In the genomic region with DNA sequence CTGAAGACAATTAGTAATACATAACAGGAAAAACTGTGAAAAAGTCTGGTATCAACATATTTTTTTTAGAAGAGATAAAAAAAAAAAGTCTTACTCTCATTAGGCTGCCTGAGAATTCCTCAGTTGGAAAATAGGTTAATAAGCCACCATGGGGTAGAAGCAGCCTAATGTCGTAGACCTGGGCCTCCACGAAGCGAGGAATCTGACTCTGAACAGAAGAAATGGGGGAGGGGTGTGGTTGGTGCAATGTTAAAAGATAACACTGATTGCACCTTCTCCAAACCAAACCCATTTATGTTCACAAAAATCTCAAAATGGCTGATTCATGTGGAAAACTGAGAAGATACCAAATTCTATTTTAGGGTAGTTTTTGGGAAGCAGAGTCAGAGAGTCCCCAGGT, we compare ENCODE assay signal across 24 cellular contexts.
"Had no signal": no experiment of that assay in that cellular context is flagged by ENCODE, and none has a peak within 500 bp of the region (broad histone marks: within the 10 kb centered on the region; RNA-seq: fewer than 3 reads in every experiment).

No MANE protein-coding gene starts in this region.

- ATAC-seq: activated CD8-positive, alpha-beta memory T cell treated with anti-CD3 and anti-CD28 coated beads, Interleukin-2, amount 10 ng/mL, durations not matched to agents 7 days and 5 days; activated naive CD8-positive, alpha-beta T cell treated with anti-CD3 and anti-CD28 coated beads, Interleukin-2, amount 50 U/mL, for 24 hours had no signal

- H3K4me3 ChIP-seq: ascending aorta, PC-9 had no signal

- H3K27me3 Mint-ChIP-seq: activated B cell treated with CpG ODN at 0.5 μM for 24 hours; activated CD4-positive, alpha-beta T cell treated with anti-CD3 and anti-CD28 coated beads, Interleukin-2, amount 10 ng/mL, durations not matched to agents 24 days and 14 days; activated CD8-positive, alpha-beta memory T cell treated with anti-CD3 and anti-CD28 coated beads, Interleukin-2, amount 10 ng/mL, durations not matched to agents 7 days and 5 days; activated naive CD4-positive, alpha-beta T cell treated with anti-CD3 and anti-CD28 coated beads, Interleukin-2, amount 50 U/mL, for 24 hours; activated naive CD8-positive, alpha-beta T cell treated with anti-CD3 and anti-CD28 coated beads, Interleukin-2, amount 50 U/mL, for 24 hours; activated T-cell treated with anti-CD3 and anti-CD28 coated beads, Interleukin-2, amount 50 U/mL, for 24 hours; brain; central memory CD8-positive, alpha-beta T cell had no signal

- H3K9me3 Mint-ChIP-seq: activated B cell treated with CpG ODN at 0.5 μM for 24 hours; activated CD4-positive, alpha-beta T cell treated with anti-CD3 and anti-CD28 coated beads, Interleukin-2, amount 10 ng/mL, durations not matched to agents 24 days and 14 days; activated naive CD4-positive, alpha-beta T cell treated with anti-CD3 and anti-CD28 coated beads, Interleukin-2, amount 50 U/mL, for 24 hours; activated naive CD8-positive, alpha-beta T cell treated with anti-CD3 and anti-CD28 coated beads, Interleukin-2, amount 50 U/mL, for 24 hours; activated T-cell treated with anti-CD3 and anti-CD28 coated beads, Interleukin-2, amount 50 U/mL, for 24 hours; activated T-helper 1 cell treated with anti-CD3 and anti-CD28 coated beads, Interleukin-12 subunit alpha, Interleukin-12 subunit beta, Interleukin-2, Interleukin-4 antibody, amounts not matched to agents 30 ng/mL and 10 ng/mL and 1 ng/mL, durations not matched to agents 14 hours and 24 hours and 36 hours; central memory CD8-positive, alpha-beta T cell had no signal

- DNase-seq: activated B cell treated with CpG ODN at 0.5 μM for 24 hours; activated CD4-positive, alpha-beta T cell treated with anti-CD3 and anti-CD28 coated beads for 1 hour; activated CD4-positive, alpha-beta T cell treated with anti-CD3 and anti-CD28 coated beads, Interleukin-2, amount 10 ng/mL, durations not matched to agents 24 days and 14 days; activated CD4-positive, alpha-beta T cell treated with anti-CD3 and anti-CD28 coated beads, Interleukin-2, amount 50 U/mL, for 48 hours; activated CD8-positive, alpha-beta memory T cell treated with anti-CD3 and anti-CD28 coated beads, Interleukin-2, amount 10 ng/mL, durations not matched to agents 7 days and 5 days; activated effector memory CD4-positive, alpha-beta T cell treated with Interleukin-2 at 50 U/mL for 16 hours; activated naive CD4-positive, alpha-beta T cell; activated naive CD8-positive, alpha-beta T cell treated with anti-CD3 and anti-CD28 coated beads, Interleukin-2, amount 50 U/mL, for 24 hours; activated T-cell treated with anti-CD3 and anti-CD28 coated beads, Interleukin-2, amount 50 U/mL, for 24 hours; amniotic stem cell; Kasumi-1; NCI-H1105 treated with DMSO at 0.1 percent for 48 hours; NCI-H1436 treated with DMSO at 0.1 percent for 48 hours; NCI-H187; NCI-H2081; NCI-H524; PC-9; SIG-M5; T-helper 1 cell had no signal

- H3K36me3 ChIP-seq: ascending aorta had no signal

- H3K4me2 ChIP-seq: PC-9 had no signal

- H3K27ac ChIP-seq: ascending aorta, PC-9 had no signal

- H2AFZ ChIP-seq: PC-9 had no signal

- H3K27me3 ChIP-seq: ascending aorta had no signal

- H3K4me3 Mint-ChIP-seq: activated B cell treated with CpG ODN at 0.5 μM for 24 hours; activated CD4-positive, alpha-beta T cell treated with anti-CD3 and anti-CD28 coated beads, Interleukin-2, amount 10 ng/mL, durations not matched to agents 24 days and 14 days; activated CD8-positive, alpha-beta memory T cell treated with anti-CD3 and anti-CD28 coated beads, Interleukin-2, amount 10 ng/mL, durations not matched to agents 7 days and 5 days; activated naive CD4-positive, alpha-beta T cell treated with anti-CD3 and anti-CD28 coated beads, Interleukin-2, amount 50 U/mL, for 24 hours; activated naive CD8-positive, alpha-beta T cell treated with anti-CD3 and anti-CD28 coated beads, Interleukin-2, amount 50 U/mL, for 24 hours; activated T-cell treated with anti-CD3 and anti-CD28 coated beads, Interleukin-2, amount 50 U/mL, for 24 hours; activated T-helper 1 cell treated with anti-CD3 and anti-CD28 coated beads, Interleukin-12 subunit alpha, Interleukin-12 subunit beta, Interleukin-2, Interleukin-4 antibody, amounts not matched to agents 30 ng/mL and 10 ng/mL and 1 ng/mL, durations not matched to agents 14 hours and 24 hours and 36 hours; brain; central memory CD8-positive, alpha-beta T cell had no signal

- H3K4me1 ChIP-seq: ascending aorta had no signal

- H3K27ac Mint-ChIP-seq: activated B cell treated with CpG ODN at 0.5 μM for 24 hours; activated CD4-positive, alpha-beta T cell treated with anti-CD3 and anti-CD28 coated beads, Interleukin-2, amount 10 ng/mL, durations not matched to agents 24 days and 14 days; activated CD8-positive, alpha-beta memory T cell treated with anti-CD3 and anti-CD28 coated beads, Interleukin-2, amount 10 ng/mL, durations not matched to agents 7 days and 5 days; activated naive CD4-positive, alpha-beta T cell treated with anti-CD3 and anti-CD28 coated beads, Interleukin-2, amount 50 U/mL, for 24 hours; activated naive CD8-positive, alpha-beta T cell treated with anti-CD3 and anti-CD28 coated beads, Interleukin-2, amount 50 U/mL, for 24 hours; activated T-cell treated with anti-CD3 and anti-CD28 coated beads, Interleukin-2, amount 50 U/mL, for 24 hours; activated T-helper 1 cell treated with anti-CD3 and anti-CD28 coated beads, Interleukin-12 subunit alpha, Interleukin-12 subunit beta, Interleukin-2, Interleukin-4 antibody, amounts not matched to agents 30 ng/mL and 10 ng/mL and 1 ng/mL, durations not matched to agents 14 hours and 24 hours and 36 hours had no signal

- H3K4me1 Mint-ChIP-seq: activated B cell treated with CpG ODN at 0.5 μM for 24 hours had no signal

- H3K9me3 ChIP-seq: ascending aorta had no signal
